In genomic region chr18:36509646-36510197, GRCh38 we compare ENCODE assay signal across 23 cellular contexts.
"Had no signal": no experiment of that assay in that cellular context is flagged by ENCODE, and none has a peak within 500 bp of the region (broad histone marks: within the 10 kb centered on the region; RNA-seq: fewer than 3 reads in every experiment).

No MANE protein-coding gene starts in this region.

- ATAC-seq: esophagus mucosa; gastrocnemius medialis; heart right ventricle; left lobe of liver; natural killer cell treated with Interleukin-12 subunit alpha and Interleukin-12 subunit beta and Interleukin-15 and Interleukin-18, amount 100 ng/mL, for 72 hours had no signal

- DNase-seq: cortex of kidney; dorsolateral prefrontal cortex; effector CD8-positive, alpha-beta T cell; gastrocnemius medialis; heart right ventricle; hypothalamus; kidney glomerular epithelial cell; mesenchymal stem cell; midbrain; nucleus accumbens; ovary; sigmoid colon; stimulated activated naive CD4-positive, alpha-beta T cell; stomach; substantia nigra had no signal

- H3K4me3 ChIP-seq: dorsolateral prefrontal cortex, gastrocnemius medialis, heart right ventricle, lung, neural progenitor cell, ovary, right atrium auricular region, sigmoid colon, skin epidermis, stomach, thoracic aorta had no signal
